In genomic region chr3:192916455-192917257, GRCh38 we compare ENCODE assay signal across 1 cellular context.
TF ChIP-seq lines count a peak whose summit lies in the region.

No MANE protein-coding gene starts in this region.

TF ChIP-seq in HepG2, 621 proteins besides CTCF, POLR2A, EP300 and RAD21 (continued from another document):
- TF ChIP-seq ZBTB40 (IDR thresholded peaks at IDR 0.05) (no peak), ZBTB40 (CRISPR knock-in tag; IDR thresholded peaks at IDR 0.05) (no peak), ZNF816 (CRISPR knock-in tag; IDR thresholded peaks at IDR 0.05; ENCODE audit: borderline replicate concordance) (peak; percentile 33; the same call in 1 of the 2 replicates), ZNF207 (IDR thresholded peaks at IDR 0.05; ENCODE audit: borderline replicate concordance) (no peak), PLSCR1 (CRISPR knock-in tag; IDR thresholded peaks at IDR 0.05; ENCODE audit: borderline replicate concordance) (no peak), JARID2 (CRISPR knock-in tag; IDR thresholded peaks at IDR 0.05; ENCODE audit: insufficient replicate concordance) (no peak), ZBTB38 (CRISPR knock-in tag; IDR thresholded peaks at IDR 0.05) (no peak), ZNF558 (CRISPR knock-in tag; IDR thresholded peaks at IDR 0.05; ENCODE audit: borderline replicate concordance) (0 out of 2 replicates have a peak, but pooled peaks have one; percentile 32), MYC (CRISPR knock-in tag; IDR thresholded peaks at IDR 0.05; ENCODE audit: borderline replicate concordance) (no peak), YEATS4 (CRISPR knock-in tag; IDR thresholded peaks at IDR 0.05; ENCODE audit: borderline replicate concordance) (peak; percentile 29; the same call in 1 of the 2 replicates), ZNF460 (CRISPR knock-in tag; IDR thresholded peaks at IDR 0.05; ENCODE audit: borderline replicate concordance) (no peak)
